Comparison of ENCODE assay signal across 7 cellular contexts in the genomic region with DNA sequence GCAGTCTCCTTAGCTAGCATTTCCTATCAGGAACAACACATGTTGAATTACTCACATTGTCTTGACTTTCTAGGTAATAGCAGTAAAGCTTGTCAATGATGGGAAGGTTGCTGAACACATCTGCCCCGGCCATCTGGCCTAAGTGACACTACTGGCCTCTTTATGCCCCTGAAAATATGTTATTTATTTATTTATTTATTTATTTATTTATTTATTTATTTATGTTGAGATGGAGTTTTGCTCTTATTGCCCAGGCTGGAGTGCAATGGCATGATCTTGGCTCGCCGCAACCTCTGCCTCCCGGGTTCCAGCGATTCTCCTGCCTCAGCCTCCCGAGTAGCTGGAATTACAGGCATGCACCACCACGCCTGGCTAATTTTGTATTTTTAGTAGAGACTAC.
DNase-seq lines count a peak whose midpoint lies in the region; TF ChIP-seq lines count a peak whose summit lies in the region.
"Not testable (repeated sequence)": the region's sequence is repeated elsewhere in the genome, so short reads cannot be mapped to it uniquely, and the experiment has no call there.

No MANE protein-coding gene starts in this region.

- H4K8ac ChIP-seq in mesenchymal stem cell (ENCODE audit: low read length) = not testable (repeated sequence)

- not testable (repeated sequence) for H3K27me3 ChIP-seq in mesenchymal stem cell (ENCODE audit: control insufficient read depth in 1 of 2, insufficient read depth in 1 of 2, low read length in 2 of 2); stomach

- DNase-seq in ACHN (peak; percentile 9), HCEC 1CT (peak; percentile 20), LHCN-M2 (ENCODE audit: low read depth) (peak; percentile 42), fibroblast of mammary gland (ENCODE audit: low read depth) (peak; percentile 34)
- not testable (repeated sequence) for DNase-seq in RWPE1 (ENCODE audit: low spot score); mesenchymal stem cell; stomach

- H2BK5ac ChIP-seq in mesenchymal stem cell (ENCODE audit: low read depth, low read length, poor library complexity, severe bottlenecking) = not testable (repeated sequence)

- not testable (repeated sequence) for H2AK5ac ChIP-seq in mesenchymal stem cell (ENCODE audit: low read length, severe bottlenecking)

- not testable (repeated sequence) for H3K4ac ChIP-seq in mesenchymal stem cell (ENCODE audit: low read depth in 1 of 2, low read length in 2 of 2)

- H3K14ac ChIP-seq in mesenchymal stem cell (ENCODE audit: low read length in 2 of 2) = not testable (repeated sequence)

- H3K4me3 ChIP-seq in fibroblast of mammary gland (ENCODE audit: control insufficient read depth, low read depth, low read length); mesenchymal stem cell (ENCODE audit: insufficient read depth in 1 of 2, low read depth in 1 of 2, low read length in 2 of 2); stomach: not testable (repeated sequence)

- not testable (repeated sequence) for H3K36me3 ChIP-seq in mesenchymal stem cell (ENCODE audit: control insufficient read depth in 1 of 2, insufficient read depth in 2 of 2, low read depth in 1 of 2, low read length in 2 of 2); stomach

- not testable (repeated sequence) for H2BK15ac ChIP-seq in mesenchymal stem cell (ENCODE audit: low read depth, poor library complexity, severe bottlenecking)

- not testable (repeated sequence) for H4K91ac ChIP-seq in mesenchymal stem cell (ENCODE audit: low read length)

- H3K4me1 ChIP-seq in mesenchymal stem cell (ENCODE audit: control insufficient read depth, insufficient read depth, low read depth, low read length) = not testable (repeated sequence)
- H3K4me1 ChIP-seq in stomach = peaks cover 0 to 26% (median 1%) of the 10 kb centered on the region in 4 donors

- not testable (repeated sequence) for H3K23ac ChIP-seq in mesenchymal stem cell (ENCODE audit: low read length in 2 of 2)

- not testable (repeated sequence) for H2AFZ ChIP-seq in mesenchymal stem cell (ENCODE audit: low read depth, low read length)

- not testable (repeated sequence) for H3K18ac ChIP-seq in mesenchymal stem cell (ENCODE audit: low read depth in 1 of 2, low read length in 2 of 2)

- not testable (repeated sequence) for H2BK12ac ChIP-seq in mesenchymal stem cell (ENCODE audit: low read length in 2 of 2)

- not testable (repeated sequence) for H3K9me3 ChIP-seq in mesenchymal stem cell (ENCODE audit: control insufficient read depth, low read length); stomach

- H3K9ac ChIP-seq in mesenchymal stem cell (ENCODE audit: low read length) = not testable (repeated sequence)

- H2BK120ac ChIP-seq in mesenchymal stem cell (ENCODE audit: low read depth, low read length) = not testable (repeated sequence)

- not testable (repeated sequence) for H3K4me2 ChIP-seq in mesenchymal stem cell (ENCODE audit: low read length, poor library complexity, severe bottlenecking)

- not testable (repeated sequence) for TF ChIP-seq CTCF in RWPE1 (conservative IDR thresholded peaks at IDR 0.05; ENCODE audit: low read depth); fibroblast of mammary gland (conservative IDR thresholded peaks at IDR 0.05; ENCODE audit: control insufficient read depth, insufficient read depth, low read depth, low read length); stomach (IDR thresholded peaks at IDR 0.05)

- in situ Hi-C loops in ACHN (cut with HindIII; ENCODE audit: low pct_ligation_motif_present, low pct_unique_long_range_greater_than_20kb, low sequenced_read_pairs) = not testable (repeated sequence)

- CTCF ChIA-PET in RWPE1 (lab: Yijun Ruan, JAX) = not testable (repeated sequence)

- POLR2A ChIA-PET in RWPE1 (lab: Yijun Ruan, JAX; ENCODE audit: low non-redundant PET) = not testable (repeated sequence)

- WGBS in mesenchymal stem cell = 97% methylated on average over 6 of the region's 7 CpGs
- WGBS in stomach, 5 donors = 91 to 97% (median 95%) methylated on average over 7 of the region's 7 CpGs

- TF ChIP-seq POLR2A in stomach (IDR thresholded peaks at IDR 0.05) = not testable (repeated sequence)

- intact Hi-C loops in stomach (cut with DNase I; ENCODE audit: low total_unique reads) = not testable (repeated sequence)

- H3K79me1 ChIP-seq in mesenchymal stem cell (replicated peaks; ENCODE audit: low read length, poor library complexity, severe bottlenecking) = not testable (repeated sequence)

- not testable (repeated sequence) for TF ChIP-seq EP300 in stomach (IDR thresholded peaks at IDR 0.05)

- H3K27ac ChIP-seq in RWPE1 (peak overlapping the region; percentile 76), mesenchymal stem cell (ENCODE audit: low read length, poor library complexity, severe bottlenecking) (peak overlapping the region; percentile 19), stomach (peak overlapping the region in 3 of 5 donors; percentile 35 to 40 (median 38))

Comparison
In these comparisons a context has a peak if more than half of its experiments do, and no peak if none do; other contexts are left out.
1. H3K27ac ChIP-seq: peak in every context shown above with its lines; median percentile 76 in RWPE1; 38 in stomach; 19 in mesenchymal stem cell.